In genomic region chr16:4371481-4372314, GRCh38 we compare ENCODE assay signal across 8 cellular contexts. TPM values are rescaled to one million over a fixed set of nuclear protein-coding genes. Genes with fewer than 3 reads are reported as not detected.
DNase-seq lines count a peak whose midpoint lies in the region; ATAC-seq and TF ChIP-seq lines count a peak whose summit lies in the region.

TSS of gene VASN (plus strand) at chr16:4371848. CDS start at chr16:4380878, 9,030 bp downstream.

- H3K9me3 Mint-ChIP-seq in central memory CD8-positive, alpha-beta T cell = no peaks in the 10 kb centered on the region

- peak within 1 kb of the TSS; percentile 74 for H3K4me3 Mint-ChIP-seq in central memory CD8-positive, alpha-beta T cell

- H3K27ac Mint-ChIP-seq in central memory CD8-positive, alpha-beta T cell (ENCODE audit: low read depth) = peak within 1 kb of the TSS; percentile 35

- peaks cover 17% of the 10 kb centered on the region for H3K4me1 Mint-ChIP-seq in central memory CD8-positive, alpha-beta T cell

- peak within 1 kb of the TSS; percentile 66 for H3K4me3 ChIP-seq in kidney epithelial cell (ENCODE audit: low read depth, low read length)

- ATAC-seq in GM18502 (IDR thresholded peaks at IDR 0.05; ENCODE audit: poor library complexity, unreplicated experiment) (peak; percentile 63), GM21515 (IDR thresholded peaks at IDR 0.05; ENCODE audit: unreplicated experiment) (no peak)
- peak; percentile 76 for ATAC-seq in central memory CD8-positive, alpha-beta T cell (replicated peaks; ENCODE audit: extremely low read depth, poor library complexity, severe bottlenecking)

- H3K36me3 Mint-ChIP-seq in central memory CD8-positive, alpha-beta T cell (ENCODE audit: insufficient read depth) = peaks cover 13% of the 10 kb centered on the region

- no peaks in the 10 kb centered on the region for H3K27me3 Mint-ChIP-seq in central memory CD8-positive, alpha-beta T cell

- H3K36me3 ChIP-seq in kidney epithelial cell (ENCODE audit: control insufficient read depth, insufficient read depth, low read length) = no peaks in the 10 kb centered on the region

- DNase-seq in HPDE6-E6E7 (ENCODE audit: extremely low spot score) (peak; percentile 67), kidney epithelial cell (ENCODE audit: low read depth) (no peak), NAMALWA (ENCODE audit: low spot score) (no peak)
- DNase-seq in activated CD4-positive, alpha-beta T cell treated with anti-CD3 and anti-CD28 coated beads for 1 hour = peak; percentile 68
- DNase-seq in central memory CD8-positive, alpha-beta T cell (ENCODE audit: low spot score in 2 of 2) = peak; percentile 59 to 64
- peak; percentile 80 for DNase-seq in stimulated activated CD4-positive, alpha-beta T cell treated with anti-CD3 and anti-CD28 coated beads, Interleukin-15, amount 100 ng/mL, for 24 hours

- no peak for TF ChIP-seq CTCF in kidney epithelial cell (IDR thresholded peaks at IDR 0.05; ENCODE audit: insufficient read depth, low read length, poor library complexity, severe bottlenecking)

- no peaks in the 10 kb centered on the region for H3K27me3 ChIP-seq in kidney epithelial cell (ENCODE audit: control insufficient read depth, insufficient read depth, low read length)

RNA-seq across cellular contexts. Expression of gene VASN, which starts in this region (rescaled TPM):
- 60.4 and 73.5 TPM in 2 replicates for total RNA-seq in kidney epithelial cell

Comparison
In these comparisons a context has a peak if more than half of its experiments do, and no peak if none do; other contexts are left out.
1. DNase-seq: peak in HPDE6-E6E7 (single experiment), activated CD4-positive, alpha-beta T cell treated with anti-CD3 and anti-CD28 coated beads for 1 hour (single experiment), central memory CD8-positive, alpha-beta T cell (2 of 2) and stimulated activated CD4-positive, alpha-beta T cell treated with anti-CD3 and anti-CD28 coated beads, Interleukin-15, amount 100 ng/mL, for 24 hours (single experiment); none in kidney epithelial cell (single experiment) and NAMALWA (single experiment).